In the genomic region with DNA sequence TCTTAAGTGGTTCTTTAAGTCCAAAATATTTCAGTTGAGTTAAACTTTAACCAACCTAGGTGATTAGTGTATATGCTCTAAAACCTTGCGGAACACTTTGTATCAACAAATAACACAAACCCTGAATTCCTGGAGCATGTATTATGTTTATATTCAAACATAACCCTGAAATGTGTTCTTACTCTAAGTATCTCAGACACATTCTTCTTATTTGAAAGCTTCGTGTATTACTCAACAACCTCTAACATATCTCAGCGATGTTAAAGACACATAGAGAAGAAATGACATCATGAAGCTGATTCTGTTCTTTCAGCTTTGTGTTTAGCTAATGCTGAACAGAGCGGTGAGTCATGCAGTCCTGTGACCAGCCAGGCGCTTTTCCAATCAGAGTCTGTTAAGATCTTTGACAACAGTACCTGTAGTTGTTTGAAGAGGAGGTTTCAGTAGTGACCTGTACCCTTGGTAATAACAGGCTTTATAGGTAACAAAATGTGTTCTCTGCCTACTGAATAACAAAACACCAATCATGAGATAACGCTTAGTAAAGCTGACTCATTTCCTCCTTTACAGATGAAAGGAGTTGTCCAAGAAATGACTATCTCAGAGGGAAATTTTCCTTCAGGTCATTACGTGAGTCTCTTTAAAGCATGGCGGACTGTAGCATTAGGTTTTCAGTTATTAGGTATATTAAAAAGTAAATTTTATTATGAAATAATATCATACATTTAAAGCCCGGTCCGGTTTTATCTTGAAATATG, we compare ENCODE assay signal across 8 cellular contexts.
DNase-seq lines count a peak whose midpoint lies in the region; ATAC-seq and TF ChIP-seq lines count a peak whose summit lies in the region.

No MANE protein-coding gene starts in this region.

- H3K4me1 ChIP-seq in Peyer's patch (peaks cover 0 to 32% (median 10%) of the 10 kb centered on the region in 4 donors), left ventricle myocardium inferior (peaks cover 28% of the 10 kb centered on the region), gastrocnemius medialis (peaks cover 23 to 24% of the 10 kb centered on the region in 2 donors)

- H3K27ac ChIP-seq in Peyer's patch (peak overlapping the region; percentile 52 to 91 (median 78)), left ventricle myocardium inferior (replicated peaks) (peak overlapping the region; percentile 55), gastrocnemius medialis (peak overlapping the region; percentile 64 to 76 (median 74))

- no peak overlapping the region for H3K4me3 ChIP-seq in AG10803 (ENCODE audit: low read length)
- no peak overlapping the region for H3K4me3 ChIP-seq in Peyer's patch
- H3K4me3 ChIP-seq in left ventricle myocardium inferior, result no peak overlapping the region
- H3K4me3 ChIP-seq in gastrocnemius medialis, result peak overlapping the region in 1 of 4 donors; percentile 30

- H3K4me1 Mint-ChIP-seq in activated naive CD8-positive, alpha-beta T cell treated with anti-CD3 and anti-CD28 coated beads, Interleukin-2, amount 50 U/mL, for 24 hours, result peaks cover 58% of the 10 kb centered on the region

- peak; percentile 94 for DNase-seq in AG10803 (ENCODE audit: low read depth)
- DNase-seq in Peyer's patch, result peak; percentile 53 to 93 (median 79)
- peak; percentile 51 for DNase-seq in activated naive CD8-positive, alpha-beta T cell treated with anti-CD3 and anti-CD28 coated beads, Interleukin-2, amount 50 U/mL, for 24 hours
- DNase-seq in left ventricle myocardium inferior, result peak; percentile 34
- DNase-seq in gastrocnemius medialis, result peak; percentile 77 to 82
- no peak for DNase-seq in GM19240 (ENCODE audit: insufficient read length, low spot score)

- ATAC-seq in GM19025 (IDR thresholded peaks at IDR 0.05; ENCODE audit: low read depth, unreplicated experiment) (peak; percentile 91), HG03175 (IDR thresholded peaks at IDR 0.05; ENCODE audit: unreplicated experiment) (peak; percentile 95), gastrocnemius medialis (peak; percentile 93 to 97)
- peak; percentile 96 for ATAC-seq in activated naive CD8-positive, alpha-beta T cell treated with anti-CD3 and anti-CD28 coated beads, Interleukin-2, amount 50 U/mL, for 24 hours

- H3K9me3 Mint-ChIP-seq in activated naive CD8-positive, alpha-beta T cell treated with anti-CD3 and anti-CD28 coated beads, Interleukin-2, amount 50 U/mL, for 24 hours, result peaks cover 13% of the 10 kb centered on the region

- in situ Hi-C loops in gastrocnemius medialis (cut with MboI; ENCODE audit: low sequenced_read_pairs in 4 of 4), result no loop called here

- no peaks in the 10 kb centered on the region for H3K36me3 ChIP-seq in Peyer's patch
- no peaks in the 10 kb centered on the region for H3K36me3 ChIP-seq in left ventricle myocardium inferior
- H3K36me3 ChIP-seq in gastrocnemius medialis, result no peaks in the 10 kb centered on the region

- peak in 1 of 2 donors; percentile 65 for TF ChIP-seq POLR2A in Peyer's patch (IDR thresholded peaks at IDR 0.05)
- peak in 1 of 2 donors; percentile 46 for TF ChIP-seq POLR2A in gastrocnemius medialis (IDR thresholded peaks at IDR 0.05)

- H3K4me3 Mint-ChIP-seq in activated naive CD8-positive, alpha-beta T cell treated with anti-CD3 and anti-CD28 coated beads, Interleukin-2, amount 50 U/mL, for 24 hours, result peak overlapping the region; percentile 41

- H3K9me3 ChIP-seq in Peyer's patch (no peaks in the 10 kb centered on the region), left ventricle myocardium inferior (replicated peaks) (no peaks in the 10 kb centered on the region), gastrocnemius medialis (no peaks in the 10 kb centered on the region)

- H3K27me3 ChIP-seq in Peyer's patch (no peaks in the 10 kb centered on the region), left ventricle myocardium inferior (ENCODE audit: low read depth) (no peaks in the 10 kb centered on the region), gastrocnemius medialis (no peaks in the 10 kb centered on the region)

- no peak for TF ChIP-seq CTCF in AG10803 (conservative IDR thresholded peaks at IDR 0.05; ENCODE audit: low read length)
- no peak for TF ChIP-seq CTCF in Peyer's patch (IDR thresholded peaks at IDR 0.05)
- TF ChIP-seq CTCF in left ventricle myocardium inferior (IDR thresholded peaks at IDR 0.05; ENCODE audit: borderline replicate concordance), result no peak
- TF ChIP-seq CTCF in gastrocnemius medialis (IDR thresholded peaks at IDR 0.05 in 4 of 5, conservative IDR thresholded peaks at IDR 0.05 in 1 of 5), result no peak

- intact Hi-C loops in left ventricle myocardium inferior (cut with micrococcal nuclease), result no loop called here
- intact Hi-C loops in gastrocnemius medialis (cut with DNase I; ENCODE audit: low total_unique reads), result no loop called here

- H3K27ac Mint-ChIP-seq in activated naive CD8-positive, alpha-beta T cell treated with anti-CD3 and anti-CD28 coated beads, Interleukin-2, amount 50 U/mL, for 24 hours, result peak overlapping the region; percentile 91

- H3K36me3 Mint-ChIP-seq in activated naive CD8-positive, alpha-beta T cell treated with anti-CD3 and anti-CD28 coated beads, Interleukin-2, amount 50 U/mL, for 24 hours (ENCODE audit: low read depth), result no peaks in the 10 kb centered on the region

- no peaks in the 10 kb centered on the region for H3K27me3 Mint-ChIP-seq in activated naive CD8-positive, alpha-beta T cell treated with anti-CD3 and anti-CD28 coated beads, Interleukin-2, amount 50 U/mL, for 24 hours
